4 cellular contexts compared by ENCODE assay signal in genomic region chr12:121666854-121667253, GRCh38. TPM values are rescaled to one million over a fixed set of nuclear protein-coding genes. Genes with fewer than 3 reads are reported as not detected.
"Had no signal": no experiment of that assay in that cellular context is flagged by ENCODE, and none has a peak within 500 bp of the region (broad histone marks: within the 10 kb centered on the region; RNA-seq: fewer than 3 reads in every experiment).

No MANE protein-coding gene starts in this region.

RNA-seq across cellular contexts. Expression of gene MORN3, which starts 2.6 kb away (rescaled TPM):
- total RNA-seq: ascending aorta, left lobe of liver, mesenteric fat pad, psoas muscle had no signal
